In the genomic region with DNA sequence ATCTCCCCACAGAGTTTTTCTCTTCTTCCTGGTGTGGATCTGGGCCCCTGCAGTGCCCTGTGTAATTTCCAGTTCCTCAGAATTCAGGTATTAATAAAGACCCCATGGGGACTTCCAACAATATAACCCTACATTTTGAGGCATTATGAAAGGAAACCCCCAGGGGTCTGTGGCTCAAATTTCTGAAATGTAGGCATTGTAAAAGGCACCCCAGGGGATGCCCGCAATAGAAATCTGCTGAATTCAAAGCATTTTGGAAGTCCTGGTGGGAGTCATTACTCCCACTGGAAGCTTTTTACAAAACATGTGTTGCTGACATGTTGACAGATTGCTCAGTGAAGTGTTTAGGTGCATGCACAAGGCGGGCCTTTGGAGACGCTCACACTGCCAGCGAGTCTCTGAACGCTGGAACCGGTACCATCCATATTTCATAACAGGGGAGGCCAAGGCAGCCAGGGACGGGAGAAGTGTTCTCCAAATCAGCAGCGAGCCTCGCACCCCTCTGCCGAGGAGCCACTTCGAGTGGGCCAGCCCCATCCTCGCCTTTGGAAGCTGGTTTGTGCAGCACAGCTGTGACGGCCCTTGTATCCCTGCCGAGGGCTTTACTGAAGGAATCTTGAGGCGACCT, we compare ENCODE assay signal across 9 cellular contexts.
DNase-seq lines count a peak whose midpoint lies in the region; ATAC-seq, FAIRE-seq and TF ChIP-seq lines count a peak whose summit lies in the region.
"Had no signal": no experiment of that assay in that cellular context is flagged by ENCODE, and none has a peak within 500 bp of the region (broad histone marks: within the 10 kb centered on the region; RNA-seq: fewer than 3 reads in every experiment).

No MANE protein-coding gene starts in this region.

- CTCF ChIA-PET in HepG2 (lab: Yijun Ruan, JAX; ENCODE audit: low intra/inter-chr PET ratio, low total read pairs), result no interaction called here

- H4K20me1 ChIP-seq in HepG2 (ENCODE audit: insufficient read depth, low read length), result no peaks in the 10 kb centered on the region

- no peak for FAIRE-seq in HepG2 (lab: Jason Lieb, UNC)

- in situ Hi-C loops in astrocyte of the spinal cord (cut with HindIII; ENCODE audit: low sequenced_read_pairs) (no loop called here), HepG2 (cut with HindIII; ENCODE audit: extremely low pct_ligation_motif_present, low pct_unique_long_range_greater_than_20kb) (no loop called here)

- TF ChIP-seq POLR2A in HepG2 (IDR thresholded peaks at IDR 0.05; ENCODE audit: insufficient read depth in 1 of 2, low read depth in 2 of 2, low read length in 2 of 2), result no peak

- H3K9me3 ChIP-seq in HepG2 (ENCODE audit: low read length), result no peaks in the 10 kb centered on the region

- H3K27ac ChIP-seq in skin epidermis (peak overlapping the region in 13 of 21 experiments; percentile 1 to 62 (median 51)), HepG2 (ENCODE audit: extremely low read length, insufficient read depth, low read length) (no peak overlapping the region)

- WGBS in HepG2 (ENCODE audit: low lambda C conversion rate), result 35% methylated on average over 12 of the region's 15 CpGs

- H3K4me2 ChIP-seq in HepG2 (ENCODE audit: low read depth, low read length), result no peak overlapping the region

- no peak overlapping the region for H2AFZ ChIP-seq in HepG2 (ENCODE audit: low read length)

- peaks cover 0 to 18% of the 10 kb centered on the region in 2 experiments; a peak in 4 of 5 replicates for H3K27me3 ChIP-seq in HepG2 (ENCODE audit: control insufficient read depth in 1 of 2, insufficient read depth in 2 of 2, low read length in 2 of 2)

- peak; percentile 99 for TF ChIP-seq EP300 in Ishikawa (IDR thresholded peaks at IDR 0.05; ENCODE audit: borderline replicate concordance)
- TF ChIP-seq EP300 in HepG2 (IDR thresholded peaks at IDR 0.05; ENCODE audit: low read depth in 2 of 2, low read length in 2 of 2), result no peak
- TF ChIP-seq EP300 in HepG2 (CRISPR knock-in tag; IDR thresholded peaks at IDR 0.05; ENCODE audit: borderline replicate concordance), result no peak

- peak; percentile 72 for DNase-seq in astrocyte of the spinal cord (ENCODE audit: low read depth, low spot score)
- DNase-seq in iPS-NIHi11 (ENCODE audit: low spot score), result peak; percentile 71
- DNase-seq in HepG2 (ENCODE audit: low spot score), result no peak
- DNase-seq in stimulated activated CD4-positive, alpha-beta T cell treated with anti-CD3 and anti-CD28 coated beads, Interleukin-2, amount 100 ng/mL, for 24 hours, result no peak
- no peak for DNase-seq in NK-92 treated with Interleukin-12 subunit alpha and Interleukin-12 subunit beta, amount 100 ng/mL, for 24 hours (lab: John Stamatoyannopoulos, UW)
- DNase-seq: NCI-H1105 treated with DMSO at 0.1 percent for 48 hours had no signal

- no peak for TF ChIP-seq CTCF in astrocyte of the spinal cord (IDR thresholded peaks at IDR 0.05; ENCODE audit: low read depth, low read length)
- no peak for TF ChIP-seq CTCF in HepG2 (CRISPR knock-in tag; IDR thresholded peaks at IDR 0.05)

- H3K4me3 ChIP-seq in astrocyte of the spinal cord (ENCODE audit: low read depth, low read length) (no peak overlapping the region), skin epidermis (no peak overlapping the region), HepG2 (replicated peaks in 1 of 3; ENCODE audit: insufficient read depth in 1 of 3, low read depth in 2 of 3, low read length in 3 of 3) (no peak overlapping the region)

- no peaks in the 10 kb centered on the region for H3K4me1 ChIP-seq in HepG2 (ENCODE audit: insufficient read depth, low read length)

- BruUV-seq in HepG2 (replicated peaks; lab: Mats Ljungman, UMichigan), result no TSS peak

- H3K36me3 ChIP-seq in HepG2 (replicated peaks in 1 of 2; ENCODE audit: control insufficient read depth in 1 of 2, insufficient read depth in 2 of 2, low read length in 2 of 2), result no peaks in the 10 kb centered on the region

- no peaks in the 10 kb centered on the region for H3K79me2 ChIP-seq in HepG2 (ENCODE audit: insufficient read depth, low read length)

- peak; percentile 2; the same call in 1 of the 2 replicates for TF ChIP-seq RAD21 in Ishikawa (IDR thresholded peaks at IDR 0.05; ENCODE audit: low read depth)
- TF ChIP-seq RAD21 in HepG2 (CRISPR knock-in tag; IDR thresholded peaks at IDR 0.05), result no peak

- ATAC-seq in HepG2 (no peak), HG02981 (IDR thresholded peaks at IDR 0.05; ENCODE audit: unreplicated experiment) (no peak)

- no peak overlapping the region for H3K9ac ChIP-seq in HepG2 (ENCODE audit: insufficient read depth, low read depth, low read length)

- POLR2A ChIA-PET in HepG2 (lab: Yijun Ruan, JAX), result no interaction called here

- intact Hi-C loops in HepG2 (cut with micrococcal nuclease; ENCODE audit: unreplicated experiment), result no loop called here

TF ChIP-seq in Ishikawa, 13 proteins besides CTCF, POLR2A, EP300 and RAD21 (continues in another document):
- peak; percentile 38 for TF ChIP-seq TAF1 (IDR thresholded peaks at IDR 0.05; ENCODE audit: low read depth)
- peak; percentile 98 for TF ChIP-seq FOXM1 (IDR thresholded peaks at IDR 0.05; ENCODE audit: borderline replicate concordance, low read depth)
- peak; percentile 89 for TF ChIP-seq NFIC (IDR thresholded peaks at IDR 0.05)
- no peak for TF ChIP-seq YY1 (IDR thresholded peaks at IDR 0.05; ENCODE audit: low read depth)
- TF ChIP-seq EGR1 (IDR thresholded peaks at IDR 0.05), result peak; percentile 60
- TF ChIP-seq, protein P1, sequence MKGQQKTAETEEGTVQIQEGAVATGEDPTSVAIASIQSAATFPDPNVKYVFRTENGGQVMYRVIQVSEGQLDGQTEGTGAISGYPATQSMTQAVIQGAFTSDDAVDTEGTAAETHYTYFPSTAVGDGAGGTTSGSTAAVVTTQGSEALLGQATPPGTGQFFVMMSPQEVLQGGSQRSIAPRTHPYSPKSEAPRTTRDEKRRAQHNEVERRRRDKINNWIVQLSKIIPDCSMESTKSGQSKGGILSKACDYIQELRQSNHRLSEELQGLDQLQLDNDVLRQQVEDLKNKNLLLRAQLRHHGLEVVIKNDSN (IDR thresholded peaks at IDR 0.05), result no peak
- peak; percentile 77 for TF ChIP-seq CEBPB (IDR thresholded peaks at IDR 0.05)
- TF ChIP-seq, protein P2, sequence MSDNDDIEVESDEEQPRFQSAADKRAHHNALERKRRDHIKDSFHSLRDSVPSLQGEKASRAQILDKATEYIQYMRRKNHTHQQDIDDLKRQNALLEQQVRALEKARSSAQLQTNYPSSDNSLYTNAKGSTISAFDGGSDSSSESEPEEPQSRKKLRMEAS (IDR thresholded peaks at IDR 0.05), result peak; percentile 47

TF ChIP-seq in HepG2, 621 proteins besides CTCF, POLR2A, EP300 and RAD21:
- no peak for TF ChIP-seq BRCA1 (CRISPR knock-in tag; IDR thresholded peaks at IDR 0.05)
- TF ChIP-seq ZNF776 (CRISPR knock-in tag; IDR thresholded peaks at IDR 0.05), result no peak
- no peak for TF ChIP-seq NFIB (CRISPR knock-in tag; IDR thresholded peaks at IDR 0.05; ENCODE audit: borderline replicate concordance)
- no peak for TF ChIP-seq TEAD3 (CRISPR knock-in tag; optimal IDR thresholded peaks at IDR 0.05; ENCODE audit: borderline replicate concordance)
- no peak for TF ChIP-seq ZNF20 (CRISPR knock-in tag; IDR thresholded peaks at IDR 0.05)

Comparison
In these comparisons a context has a peak if more than half of its experiments do, and no peak if none do; other contexts are left out.
1. DNase-seq: peak in astrocyte of the spinal cord (single experiment) and iPS-NIHi11 (single experiment); none in HepG2 (single experiment), stimulated activated CD4-positive, alpha-beta T cell treated with anti-CD3 and anti-CD28 coated beads, Interleukin-2, amount 100 ng/mL, for 24 hours (0 of 2) and NK-92 treated with Interleukin-12 subunit alpha and Interleukin-12 subunit beta, amount 100 ng/mL, for 24 hours (single experiment).